Comparison of ENCODE assay signal across 7 cellular contexts in the genomic region with DNA sequence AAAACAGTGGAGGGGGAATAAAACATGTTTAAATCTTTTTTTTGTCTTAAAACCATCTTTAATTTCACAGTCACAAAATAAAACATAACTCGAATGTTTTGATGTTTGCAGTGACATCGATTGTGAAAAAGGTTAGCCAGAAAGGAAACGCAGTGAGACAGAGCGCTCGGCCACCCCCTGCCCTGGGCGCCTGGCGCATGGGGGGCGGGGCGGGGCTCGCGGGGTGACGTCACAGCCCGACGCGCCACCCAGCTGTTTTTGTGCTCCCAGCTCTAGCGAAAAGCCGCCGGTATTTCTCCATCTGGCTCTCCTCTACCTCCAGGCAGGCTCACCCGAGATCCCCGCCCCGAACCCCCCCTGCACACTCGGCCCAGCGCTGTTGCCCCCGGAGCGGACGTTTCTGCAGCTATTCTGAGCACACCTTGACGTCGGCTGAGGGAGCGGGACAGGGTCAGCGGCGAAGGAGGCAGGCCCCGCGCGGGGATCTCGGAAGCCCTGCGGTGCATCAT. TPM values are rescaled to one million over a fixed set of nuclear protein-coding genes. Genes with fewer than 3 reads are reported as not detected.
A peak's percentile ranks its signal among the peaks of the same experiment; 100 is the strongest.
DNase-seq lines count a peak whose midpoint lies in the region; ATAC-seq lines count a peak whose summit lies in the region.

A gene (plus strand): TSS at position 255 of the 509 bp plus-strand sequence. CDS start 253 bp downstream, at position 508.

- no peaks in the 10 kb centered on the region for H3K36me3 ChIP-seq in effector memory CD4-positive, alpha-beta T cell (ENCODE audit: control insufficient read depth, insufficient read depth, low read length)

- peaks cover 17% of the 10 kb centered on the region for H3K4me1 ChIP-seq in effector memory CD4-positive, alpha-beta T cell (ENCODE audit: control insufficient read depth, insufficient read depth, low read length, poor library complexity, severe bottlenecking)

- POLR2A ChIA-PET in activated CD8-positive, alpha-beta memory T cell treated with anti-CD3 and anti-CD28 coated beads for 36 hours (lab: Charles Lee): interaction anchor here (0.8 to 1.4 kb wide), 3 partner anchors 15 to 452 kb away, joined by 3 to 5 read pairs (median 3); a partner anchor contains a TSS

- CTCF ChIA-PET in activated CD8-positive, alpha-beta memory T cell treated with anti-CD3 and anti-CD28 coated beads for 36 hours (lab: Charles Lee): interaction anchor here (0.9 kb wide), 1 partner anchor 161 kb away, joined by 4 read pairs; no protein-coding TSS in a partner anchor

- H3K27ac ChIP-seq in effector memory CD4-positive, alpha-beta T cell (ENCODE audit: insufficient read depth, low read length, poor library complexity, severe bottlenecking): peak within 1 kb of the TSS; percentile 88

- H3K27me3 ChIP-seq in effector memory CD4-positive, alpha-beta T cell (replicated peaks; ENCODE audit: control insufficient read depth, insufficient read depth, low read length, poor library complexity, severe bottlenecking): no peaks in the 10 kb centered on the region

- H3K4me3 ChIP-seq in effector memory CD4-positive, alpha-beta T cell (ENCODE audit: insufficient read depth, low read depth, low read length, poor library complexity, severe bottlenecking): peak within 1 kb of the TSS; percentile 81

- ATAC-seq in GM18511 (IDR thresholded peaks at IDR 0.05; ENCODE audit: unreplicated experiment) (peak; percentile 68), HG03025 (IDR thresholded peaks at IDR 0.05; ENCODE audit: low FRiP score, unreplicated experiment) (peak; percentile 63)

- peak; percentile 63 for DNase-seq in NCI-H526 treated with DMSO at 0.1 percent for 48 hours (lab: John Stamatoyannopoulos, UW)
- peak; percentile 71 to 80 (median 73) for DNase-seq in effector memory CD4-positive, alpha-beta T cell
- DNase-seq in medulla oblongata (ENCODE audit: extremely low spot score): peak; percentile 90
- DNase-seq in stimulated activated CD4-positive, alpha-beta T cell treated with anti-CD3 and anti-CD28 coated beads, TNF-alpha, amount 100 ng/mL, for 24 hours (ENCODE audit: low read depth in 3 of 3): peak; percentile 47 to 62 (median 50)

- H3K9me3 ChIP-seq in effector memory CD4-positive, alpha-beta T cell (ENCODE audit: control insufficient read depth, low read length): no peaks in the 10 kb centered on the region

RNA-seq across cellular contexts. Expression of the gene that starts here (rescaled TPM):
- 10 to 100 TPM; 12.7 to 16.8 TPM for total RNA-seq in activated CD8-positive, alpha-beta memory T cell treated with anti-CD3 and anti-CD28 coated beads for 36 hours

Comparison
In these comparisons a context has a peak if more than half of its experiments do, and no peak if none do; other contexts are left out.
1. Peak in every context shown above with its lines: DNase-seq, ATAC-seq, H3K4me3 ChIP-seq and H3K27ac ChIP-seq.